Comparison of ENCODE assay signal across 8 cellular contexts in genomic region chr1:201025571-201026002, GRCh38. TPM values are rescaled to one million over a fixed set of nuclear protein-coding genes. Genes with fewer than 3 reads are reported as not detected.
A peak's percentile ranks its signal among the peaks of the same experiment; 100 is the strongest.
DNase-seq lines count a peak whose midpoint lies in the region; ATAC-seq, FAIRE-seq and TF ChIP-seq lines count a peak whose summit lies in the region.

No MANE protein-coding gene starts in this region.

- H3K4me1 ChIP-seq in parathyroid adenoma, result peaks cover 10% of the 10 kb centered on the region
- H3K4me1 ChIP-seq in vagina, result peaks cover 21% of the 10 kb centered on the region

- H3K36me3 Mint-ChIP-seq in activated CD4-positive, alpha-beta T cell treated with anti-CD3 and anti-CD28 coated beads, Interleukin-2, amount 10 ng/mL, durations not matched to agents 7 days and 5 days (ENCODE audit: low read depth), result peaks cover 17% of the 10 kb centered on the region

- no peak for DNase-seq in activated CD4-positive, alpha-beta T cell treated with anti-CD3 and anti-CD28 coated beads, Interleukin-2, amount 10 ng/mL, durations not matched to agents 7 days and 5 days
- no peak for DNase-seq in activated CD4-positive, alpha-beta T cell treated with anti-CD3 and anti-CD28 coated beads, Interleukin-2, amount 50 U/mL, for 4 hours
- DNase-seq in HTR-8/SVneo (ENCODE audit: insufficient read length, low spot score), result peak; percentile 79
- DNase-seq in amniotic epithelial cell (ENCODE audit: low read depth), result peak; percentile 40
- DNase-seq in vagina (ENCODE audit: extremely low spot score in 2 of 2), result no peak
- DNase-seq in NCI-H2171 (lab: John Stamatoyannopoulos, UW), result no peak

- H3K9me3 ChIP-seq in parathyroid adenoma (ENCODE audit: control insufficient read depth, low read length) (no peaks in the 10 kb centered on the region), vagina (no peaks in the 10 kb centered on the region)

- H3K9me3 Mint-ChIP-seq in activated CD4-positive, alpha-beta T cell treated with anti-CD3 and anti-CD28 coated beads, Interleukin-2, amount 10 ng/mL, durations not matched to agents 7 days and 5 days, result no peaks in the 10 kb centered on the region

- no peak overlapping the region for H2AFZ ChIP-seq in parathyroid adenoma

- no peak for FAIRE-seq in HTR-8/SVneo (lab: Jason Lieb, UNC)

- H3K27ac ChIP-seq in parathyroid adenoma (no peak overlapping the region), vagina (no peak overlapping the region)

- no peak for ATAC-seq in HG02798 (IDR thresholded peaks at IDR 0.05; ENCODE audit: poor library complexity, unreplicated experiment)

- no peak overlapping the region for H3K9ac ChIP-seq in parathyroid adenoma

- H3K4me3 Mint-ChIP-seq in activated CD4-positive, alpha-beta T cell treated with anti-CD3 and anti-CD28 coated beads, Interleukin-2, amount 10 ng/mL, durations not matched to agents 7 days and 5 days, result no peak overlapping the region

- no peaks in the 10 kb centered on the region for H3K27me3 Mint-ChIP-seq in activated CD4-positive, alpha-beta T cell treated with anti-CD3 and anti-CD28 coated beads, Interleukin-2, amount 10 ng/mL, durations not matched to agents 7 days and 5 days

- H3K79me2 ChIP-seq in parathyroid adenoma, result peaks cover 2% of the 10 kb centered on the region

- no peak for TF ChIP-seq POLR2A in vagina (IDR thresholded peaks at IDR 0.05)

- H3K4me2 ChIP-seq in parathyroid adenoma (ENCODE audit: low read length), result no peak overlapping the region

- intact Hi-C loops in vagina (cut with DNase I), result no loop called here

- no peaks in the 10 kb centered on the region for H3K36me3 ChIP-seq in parathyroid adenoma (ENCODE audit: control insufficient read depth, insufficient read depth, low read length)
- no peaks in the 10 kb centered on the region for H3K36me3 ChIP-seq in vagina

- no peaks in the 10 kb centered on the region for H3K27me3 ChIP-seq in parathyroid adenoma (ENCODE audit: control insufficient read depth, insufficient read depth, low read length)
- H3K27me3 ChIP-seq in vagina, result no peaks in the 10 kb centered on the region

- H3K27ac Mint-ChIP-seq in activated CD4-positive, alpha-beta T cell treated with anti-CD3 and anti-CD28 coated beads, Interleukin-2, amount 10 ng/mL, durations not matched to agents 7 days and 5 days, result peak overlapping the region; percentile 56

- POLR2A ChIA-PET in activated CD4-positive, alpha-beta T cell treated with anti-CD3 and anti-CD28 coated beads, Interleukin-2, amount 10 ng/mL, durations not matched to agents 7 days and 5 days (lab: Charles Lee), result no interaction called here

- TF ChIP-seq CTCF in parathyroid adenoma (IDR thresholded peaks at IDR 0.05) (peak; percentile 9), vagina (IDR thresholded peaks at IDR 0.05) (no peak)

- H3K4me3 ChIP-seq in parathyroid adenoma (ENCODE audit: low read depth, low read length), result no peak overlapping the region
- no peak overlapping the region for H3K4me3 ChIP-seq in vagina

- CTCF ChIA-PET in activated CD4-positive, alpha-beta T cell treated with anti-CD3 and anti-CD28 coated beads, Interleukin-2, amount 10 ng/mL, durations not matched to agents 7 days and 5 days (lab: Charles Lee), result interaction anchor here (0.7 to 13.3 kb wide), 8 partner anchors 10 to 356 kb away, joined by 3 to 152 read pairs (median 4); partner anchors contain the start of gene DDX59

- H3K4me1 Mint-ChIP-seq in activated CD4-positive, alpha-beta T cell treated with anti-CD3 and anti-CD28 coated beads, Interleukin-2, amount 10 ng/mL, durations not matched to agents 7 days and 5 days, result peaks cover 53% of the 10 kb centered on the region

RNA-seq across cellular contexts. Expression of gene KIF21B, which starts 2.1 kb away (rescaled TPM):
- 100 to 1,000 TPM; 104 to 107 TPM for total RNA-seq in activated CD4-positive, alpha-beta T cell treated with anti-CD3 and anti-CD28 coated beads, Interleukin-2, amount 10 ng/mL, durations not matched to agents 7 days and 5 days
- total RNA-seq in vagina, result 4.7 TPM

Comparison
In these comparisons a context has a peak if more than half of its experiments do, and no peak if none do; other contexts are left out.
1. DNase-seq: peak in HTR-8/SVneo (single experiment) and amniotic epithelial cell (single experiment); none in activated CD4-positive, alpha-beta T cell treated with anti-CD3 and anti-CD28 coated beads, Interleukin-2, amount 10 ng/mL, durations not matched to agents 7 days and 5 days (single experiment), activated CD4-positive, alpha-beta T cell treated with anti-CD3 and anti-CD28 coated beads, Interleukin-2, amount 50 U/mL, for 4 hours (0 of 2), vagina (0 of 2) and NCI-H2171 (single experiment).
2. RNA of gene KIF21B, which starts 2.1 kb away (total RNA-seq): 104 to 107 TPM in activated CD4-positive, alpha-beta T cell treated with anti-CD3 and anti-CD28 coated beads, Interleukin-2, amount 10 ng/mL, durations not matched to agents 7 days and 5 days; 4.7 TPM in vagina (single experiment); every median in the first group is over 10 times any median in the second.